23 cellular contexts compared by ENCODE assay signal in genomic region chr5:107555425-107556090, GRCh38.
DNase-seq lines count a peak whose midpoint lies in the region; ATAC-seq and TF ChIP-seq lines count a peak whose summit lies in the region.
"Had no signal": no experiment of that assay in that cellular context is flagged by ENCODE, and none has a peak within 500 bp of the region (broad histone marks: within the 10 kb centered on the region; RNA-seq: fewer than 3 reads in every experiment).

No MANE protein-coding gene starts in this region.

- H3K9me3 Mint-ChIP-seq in stimulated activated memory B cell treated with anti-CD40 and anti-IgM and Interleukin-4, amounts not matched to agents 10 μg/mL and 1 μg/mL and 100 μg/mL, for 72 hours = no peaks in the 10 kb centered on the region
- H3K9me3 Mint-ChIP-seq: CD14-positive monocyte; GM23338; nephron; stimulated activated effector memory CD8-positive, alpha-beta T cell treated with anti-CD3 and anti-CD28 coated beads, Interleukin-12 subunit alpha, Interleukin-12 subunit beta, amount 100 ng/mL, for 72 hours had no signal

- dilution Hi-C loops in mammary epithelial cell (cut with HindIII; ENCODE audit: low sequenced_read_pairs) = no loop called here

- intact Hi-C loops in mammary epithelial cell (cut with micrococcal nuclease) (loop anchor here (2.0 to 5.0 kb wide), 3 partner anchors 17 to 117 kb away; partner anchors contain the start of gene EFNA5), breast epithelium (cut with DNase I; ENCODE audit: low total_unique reads) (no loop called here)

- H3K4me2 ChIP-seq in mammary epithelial cell (ENCODE audit: insufficient read depth, low read depth, low read length) = peak overlapping the region; percentile 81
- H3K4me2 ChIP-seq: GM23338 had no signal

- H3K79me2 ChIP-seq in mammary epithelial cell (ENCODE audit: insufficient read depth, low read length) = peaks cover 60% of the 10 kb centered on the region

- DNase-seq in mammary epithelial cell (peak; percentile 57), breast epithelium (ENCODE audit: low spot score in 2 of 2) (no peak), RPMI7951 (ENCODE audit: low read depth) (peak; percentile 42), foreskin fibroblast (peak; percentile 57 to 70), NAMALWA (ENCODE audit: low spot score) (no peak), COR-L47 (lab: John Stamatoyannopoulos, UW) (no peak)
- DNase-seq: activated CD4-positive, alpha-beta T cell treated with anti-CD3 and anti-CD28 coated beads for 36 hours; activated CD8-positive, alpha-beta memory T cell treated with anti-CD3 and anti-CD28 coated beads, Interleukin-2, amount 50 U/mL, for 48 hours; activated gamma-delta T cell treated with Interleukin-2 at 50 U/mL for 16 hours; aorta; islet precursor cell; MM.1S; NCI-H187 treated with DMSO at 0.1 percent for 48 hours; NCI-H510A; thyroid gland had no signal

- H3K27ac ChIP-seq in mammary epithelial cell (ENCODE audit: insufficient read depth, low read depth, low read length) = peak overlapping the region; percentile 50
- peak overlapping the region in 1 of 2 donors; percentile 88 for H3K27ac ChIP-seq in breast epithelium
- H3K27ac ChIP-seq: 22Rv1, SK-N-MC, thyroid gland had no signal

- no peak overlapping the region for H3K9ac ChIP-seq in mammary epithelial cell (ENCODE audit: insufficient read depth, low read length)

- no peaks in the 10 kb centered on the region for H3K36me3 ChIP-seq in mammary epithelial cell (ENCODE audit: insufficient read depth, low read length)
- H3K36me3 ChIP-seq in breast epithelium = no peaks in the 10 kb centered on the region
- H3K36me3 ChIP-seq: thyroid gland had no signal

- WGBS in mammary epithelial cell (ENCODE audit: low coverage, missing lambda C conversion rate) = 68% methylated on average over 4 of the region's 4 CpGs

- TF ChIP-seq CTCF in mammary epithelial cell (conservative IDR thresholded peaks at IDR 0.05 in 1 of 2, IDR thresholded peaks at IDR 0.05 in 1 of 2; ENCODE audit: extremely low read depth in 1 of 2, insufficient read depth in 1 of 2, low read depth in 1 of 2, low read length in 2 of 2) = no peak
- TF ChIP-seq CTCF in breast epithelium (IDR thresholded peaks at IDR 0.05) = no peak
- TF ChIP-seq CTCF in foreskin fibroblast (IDR thresholded peaks at IDR 0.05; ENCODE audit: low read depth, low read length) = no peak

- H3K36me3 Mint-ChIP-seq in stimulated activated memory B cell treated with anti-CD40 and anti-IgM and Interleukin-4, amounts not matched to agents 10 μg/mL and 1 μg/mL and 100 μg/mL, for 72 hours = no peaks in the 10 kb centered on the region
- H3K36me3 Mint-ChIP-seq: CD14-positive monocyte; stimulated activated effector memory CD8-positive, alpha-beta T cell treated with anti-CD3 and anti-CD28 coated beads, Interleukin-12 subunit alpha, Interleukin-12 subunit beta, amount 100 ng/mL, for 72 hours had no signal

- H3K9me3 ChIP-seq in mammary epithelial cell (replicated peaks; ENCODE audit: insufficient read depth, low read length) (no peaks in the 10 kb centered on the region), breast epithelium (no peaks in the 10 kb centered on the region)
- H3K9me3 ChIP-seq: thyroid gland had no signal

- H4K20me1 ChIP-seq in mammary epithelial cell (ENCODE audit: insufficient read depth, low read length) = no peaks in the 10 kb centered on the region

- in situ Hi-C loops in mammary epithelial cell (cut with MboI; ENCODE audit: low sequenced_read_pairs in 2 of 2) = no loop called here

- H3K4me1 ChIP-seq in mammary epithelial cell (ENCODE audit: insufficient read depth, low read length) (peaks cover 51% of the 10 kb centered on the region), breast epithelium (no peaks in the 10 kb centered on the region)
- H3K4me1 ChIP-seq: thyroid gland had no signal

- H3K4me3 ChIP-seq in mammary epithelial cell (replicated peaks in 1 of 3; ENCODE audit: insufficient read depth in 1 of 3, low read depth in 2 of 3, low read length in 3 of 3) (peak overlapping the region in 2 of 3 experiments; percentile 2 to 11), breast epithelium (no peak overlapping the region), foreskin fibroblast (ENCODE audit: low read depth in 1 of 2, low read length in 2 of 2) (no peak overlapping the region)
- H3K4me3 ChIP-seq: GM23338, SK-N-MC, thyroid gland had no signal

- H3K27me3 ChIP-seq in mammary epithelial cell (ENCODE audit: insufficient read depth, low read length) = no peaks in the 10 kb centered on the region
- H3K27me3 ChIP-seq in breast epithelium = no peaks in the 10 kb centered on the region
- H3K27me3 ChIP-seq: thyroid gland had no signal

- BruUV-seq in mammary epithelial cell (replicated peaks; lab: Mats Ljungman, UMichigan) = no TSS peak

- no peak for TF ChIP-seq POLR2A in breast epithelium (IDR thresholded peaks at IDR 0.05)

- H2AFZ ChIP-seq in mammary epithelial cell (ENCODE audit: low read depth, low read length) = no peak overlapping the region
- H2AFZ ChIP-seq: GM23338 had no signal

- H3K27me3 Mint-ChIP-seq in stimulated activated memory B cell treated with anti-CD40 and anti-IgM and Interleukin-4, amounts not matched to agents 10 μg/mL and 1 μg/mL and 100 μg/mL, for 72 hours = no peaks in the 10 kb centered on the region

- no peak overlapping the region for H3K4me3 Mint-ChIP-seq in stimulated activated memory B cell treated with anti-CD40 and anti-IgM and Interleukin-4, amounts not matched to agents 10 μg/mL and 1 μg/mL and 100 μg/mL, for 72 hours
- H3K4me3 Mint-ChIP-seq: activated CD4-positive, alpha-beta T cell treated with anti-CD3 and anti-CD28 coated beads for 36 hours; CD14-positive monocyte; GM23338; nephron; stimulated activated effector memory CD8-positive, alpha-beta T cell treated with anti-CD3 and anti-CD28 coated beads, Interleukin-12 subunit alpha, Interleukin-12 subunit beta, amount 100 ng/mL, for 72 hours had no signal

- peak; percentile 5 for ATAC-seq in stimulated activated memory B cell treated with anti-CD40 and anti-IgM and Interleukin-4, amounts not matched to agents 10 μg/mL and 1 μg/mL and 100 μg/mL, for 72 hours
- ATAC-seq in HG02970 (IDR thresholded peaks at IDR 0.05; ENCODE audit: low FRiP score, unreplicated experiment) = no peak
- ATAC-seq: activated CD4-positive, alpha-beta T cell treated with anti-CD3 and anti-CD28 coated beads for 36 hours; GM23338; stimulated activated effector memory CD8-positive, alpha-beta T cell treated with anti-CD3 and anti-CD28 coated beads, Interleukin-12 subunit alpha, Interleukin-12 subunit beta, amount 100 ng/mL, for 72 hours had no signal

- CTCF ChIA-PET in mammary epithelial cell (lab: Charles Lee; ENCODE audit: low non-redundant PET) = interaction anchor here (0.5 to 1.9 kb wide), 2 partner anchors 17 to 92 kb away, joined by 4 to 7 read pairs; no protein-coding TSS in a partner anchor

- no peaks in the 10 kb centered on the region for H3K4me1 Mint-ChIP-seq in stimulated activated memory B cell treated with anti-CD40 and anti-IgM and Interleukin-4, amounts not matched to agents 10 μg/mL and 1 μg/mL and 100 μg/mL, for 72 hours
- H3K4me1 Mint-ChIP-seq: activated CD4-positive, alpha-beta T cell treated with anti-CD3 and anti-CD28 coated beads for 36 hours; CD14-positive monocyte; stimulated activated effector memory CD8-positive, alpha-beta T cell treated with anti-CD3 and anti-CD28 coated beads, Interleukin-12 subunit alpha, Interleukin-12 subunit beta, amount 100 ng/mL, for 72 hours had no signal

- no peak overlapping the region for H3K27ac Mint-ChIP-seq in stimulated activated memory B cell treated with anti-CD40 and anti-IgM and Interleukin-4, amounts not matched to agents 10 μg/mL and 1 μg/mL and 100 μg/mL, for 72 hours
- H3K27ac Mint-ChIP-seq: activated CD4-positive, alpha-beta T cell treated with anti-CD3 and anti-CD28 coated beads for 36 hours; CD14-positive monocyte; nephron; stimulated activated effector memory CD8-positive, alpha-beta T cell treated with anti-CD3 and anti-CD28 coated beads, Interleukin-12 subunit alpha, Interleukin-12 subunit beta, amount 100 ng/mL, for 72 hours had no signal

Comparison
In these comparisons a context has a peak if more than half of its experiments do, and no peak if none do; other contexts are left out.
1. DNase-seq: peak in mammary epithelial cell (single experiment), RPMI7951 (single experiment) and foreskin fibroblast (2 of 2); none in breast epithelium (0 of 2), NAMALWA (single experiment) and COR-L47 (single experiment).
2. H3K4me3 ChIP-seq: peak in mammary epithelial cell (2 of 3); none in breast epithelium (0 of 3) and foreskin fibroblast (0 of 2).